8 cellular contexts compared by ENCODE assay signal in the genomic region with DNA sequence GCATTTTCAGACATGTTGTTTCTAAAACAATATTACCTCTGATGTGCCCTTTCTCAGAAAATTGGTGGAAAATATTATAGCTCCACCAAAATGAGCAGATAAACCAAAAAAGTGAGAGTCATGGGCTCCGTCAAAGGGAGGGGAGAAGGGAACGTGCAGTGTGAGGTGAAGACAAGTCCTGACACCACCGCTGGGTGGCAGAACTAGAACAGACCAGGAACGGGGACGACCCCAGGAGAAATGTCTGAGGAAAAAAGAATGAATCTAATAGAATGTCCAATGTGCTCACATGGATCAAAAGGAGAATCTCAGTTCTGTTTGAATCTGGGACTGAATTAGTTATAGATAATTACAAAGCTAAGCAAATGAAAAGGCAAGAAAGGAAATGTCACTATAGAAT. TPM values are rescaled to one million over a fixed set of nuclear protein-coding genes. Genes with fewer than 3 reads are reported as not detected.
DNase-seq lines count a peak whose midpoint lies in the region; ATAC-seq, FAIRE-seq and TF ChIP-seq lines count a peak whose summit lies in the region.

No MANE protein-coding gene starts in this region.

- TF ChIP-seq CTCF in breast epithelium (IDR thresholded peaks at IDR 0.05) (peak in 2 of 3 donors; percentile 14 to 22), mesothelial cell of epicardium (IDR thresholded peaks at IDR 0.05; ENCODE audit: unreplicated experiment) (no peak)

- peaks cover 6% of the 10 kb centered on the region for H3K36me3 ChIP-seq in breast epithelium

- H3K4me1 Mint-ChIP-seq in mesothelial cell of epicardium: no peaks in the 10 kb centered on the region

- no peaks in the 10 kb centered on the region for H3K9me3 Mint-ChIP-seq in mesothelial cell of epicardium

- no peaks in the 10 kb centered on the region for H3K9me3 ChIP-seq in breast epithelium

- H3K27ac ChIP-seq in breast epithelium: peak overlapping the region in 1 of 2 donors; percentile 13

- H3K4me3 Mint-ChIP-seq in mesothelial cell of epicardium: no peak overlapping the region

- no peak for TF ChIP-seq POLR2A in breast epithelium (IDR thresholded peaks at IDR 0.05)

- no peak overlapping the region for H3K4me3 ChIP-seq in breast epithelium

- no peak for ATAC-seq in GM19463 (IDR thresholded peaks at IDR 0.05; ENCODE audit: unreplicated experiment)

- no peaks in the 10 kb centered on the region for H3K4me1 ChIP-seq in breast epithelium

- peak; percentile 57 for FAIRE-seq in GM18507 (lab: Jason Lieb, UNC)

- no peaks in the 10 kb centered on the region for H3K27me3 ChIP-seq in breast epithelium

- intact Hi-C loops in breast epithelium (cut with DNase I; ENCODE audit: low total_unique reads): no loop called here

- H3K27me3 Mint-ChIP-seq in mesothelial cell of epicardium (ENCODE audit: low read depth): no peaks in the 10 kb centered on the region

- DNase-seq in Ammon's horn (ENCODE audit: low spot score) (peak; percentile 58), GM18507 (ENCODE audit: extremely low spot score, insufficient read length, low read depth) (no peak), NCI-H526 (lab: John Stamatoyannopoulos, UW) (peak; percentile 7 to 62), breast epithelium (ENCODE audit: low spot score in 2 of 2) (no peak), mesothelial cell of epicardium (ENCODE audit: low spot score in 2 of 2, unreplicated experiment in 2 of 2) (no peak), AML-193 (lab: John Stamatoyannopoulos, UW) (no peak), superior temporal gyrus (ENCODE audit: extremely low spot score) (no peak)

- peak overlapping the region; percentile 5 for H3K27ac Mint-ChIP-seq in mesothelial cell of epicardium

- peaks cover 47% of the 10 kb centered on the region for H3K36me3 Mint-ChIP-seq in mesothelial cell of epicardium

RNA-seq across cellular contexts. Expression of a gene that starts 22.6 kb away (rescaled TPM):
- total RNA-seq in breast epithelium: 10 to 100 TPM; 41.3 to 82.5 (median 43.6) TPM
- 8.4 to 9.3 TPM (median 8.5 TPM) in 3 replicates for total RNA-seq in mesothelial cell of epicardium

RNA-seq across cellular contexts. Expression of a gene that starts 24.8 kb away (rescaled TPM):
- total RNA-seq in breast epithelium (10 to 100 TPM; 41.6 to 53.0 (median 48.9) TPM), mesothelial cell of epicardium (47.0 to 52.8 TPM (median 52.3 TPM) in 3 replicates)

Comparison
In these comparisons a context has a peak if more than half of its experiments do, and no peak if none do; other contexts are left out.
1. DNase-seq: peak in Ammon's horn (single experiment) and NCI-H526 (2 of 2); none in GM18507 (single experiment), breast epithelium (0 of 2), mesothelial cell of epicardium (0 of 2), AML-193 (0 of 2) and superior temporal gyrus (single experiment).